Comparison of ENCODE assay signal across 1 cellular context in the genomic region with DNA sequence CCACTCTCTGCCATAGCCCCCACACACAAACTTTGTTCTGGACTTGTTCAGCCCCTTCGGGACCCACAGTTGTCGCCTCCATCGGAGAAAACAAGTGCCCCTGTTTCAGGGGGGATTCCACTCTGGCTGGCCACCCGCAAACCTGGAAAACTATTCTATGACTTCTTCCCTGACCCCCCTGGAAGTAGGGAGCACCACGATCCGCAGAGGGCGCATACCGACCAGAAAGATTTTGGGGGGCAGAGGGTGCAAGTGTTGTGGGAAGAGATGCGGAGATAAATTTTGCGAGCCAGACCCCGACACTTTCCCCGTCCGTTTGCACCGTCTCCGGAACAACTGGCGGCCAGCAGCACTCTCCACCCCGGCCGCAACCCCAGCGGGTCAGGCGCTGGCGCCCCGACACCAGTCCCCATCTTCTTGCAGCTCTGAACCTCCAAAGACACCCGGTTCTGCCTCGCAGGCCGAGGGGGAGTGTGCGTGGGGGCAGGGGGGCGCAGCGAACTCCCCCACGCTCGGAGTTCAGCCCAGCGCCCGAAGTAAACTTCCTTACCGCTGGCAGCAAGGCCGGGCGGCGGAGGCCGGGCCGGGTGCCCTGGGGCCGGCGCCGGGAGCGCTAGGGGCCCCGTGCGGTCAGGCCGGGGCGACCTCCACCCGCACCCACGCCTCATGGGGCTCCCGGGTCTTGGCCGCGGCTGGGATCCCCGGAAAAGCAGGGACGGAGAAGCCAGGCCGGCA.
A peak's percentile ranks its signal among the peaks of the same experiment; 100 is the strongest.
TF ChIP-seq lines count a peak whose summit lies in the region.

No MANE protein-coding gene starts in this region.

TF ChIP-seq in HepG2, 621 proteins besides CTCF, POLR2A, EP300 and RAD21 (continued from another document and continues in another):
- TF ChIP-seq, protein P1, sequence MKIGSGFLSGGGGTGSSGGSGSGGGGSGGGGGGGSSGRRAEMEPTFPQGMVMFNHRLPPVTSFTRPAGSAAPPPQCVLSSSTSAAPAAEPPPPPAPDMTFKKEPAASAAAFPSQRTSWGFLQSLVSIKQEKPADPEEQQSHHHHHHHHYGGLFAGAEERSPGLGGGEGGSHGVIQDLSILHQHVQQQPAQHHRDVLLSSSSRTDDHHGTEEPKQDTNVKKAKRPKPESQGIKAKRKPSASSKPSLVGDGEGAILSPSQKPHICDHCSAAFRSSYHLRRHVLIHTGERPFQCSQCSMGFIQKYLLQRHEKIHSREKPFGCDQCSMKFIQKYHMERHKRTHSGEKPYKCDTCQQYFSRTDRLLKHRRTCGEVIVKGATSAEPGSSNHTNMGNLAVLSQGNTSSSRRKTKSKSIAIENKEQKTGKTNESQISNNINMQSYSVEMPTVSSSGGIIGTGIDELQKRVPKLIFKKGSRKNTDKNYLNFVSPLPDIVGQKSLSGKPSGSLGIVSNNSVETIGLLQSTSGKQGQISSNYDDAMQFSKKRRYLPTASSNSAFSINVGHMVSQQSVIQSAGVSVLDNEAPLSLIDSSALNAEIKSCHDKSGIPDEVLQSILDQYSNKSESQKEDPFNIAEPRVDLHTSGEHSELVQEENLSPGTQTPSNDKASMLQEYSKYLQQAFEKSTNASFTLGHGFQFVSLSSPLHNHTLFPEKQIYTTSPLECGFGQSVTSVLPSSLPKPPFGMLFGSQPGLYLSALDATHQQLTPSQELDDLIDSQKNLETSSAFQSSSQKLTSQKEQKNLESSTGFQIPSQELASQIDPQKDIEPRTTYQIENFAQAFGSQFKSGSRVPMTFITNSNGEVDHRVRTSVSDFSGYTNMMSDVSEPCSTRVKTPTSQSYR (CRISPR knock-in tag; IDR thresholded peaks at IDR 0.05; ENCODE audit: borderline replicate concordance): no peak
- TF ChIP-seq HOXA9 (CRISPR knock-in tag; IDR thresholded peaks at IDR 0.05; ENCODE audit: borderline replicate concordance) (no peak), RARG (CRISPR knock-in tag; IDR thresholded peaks at IDR 0.05; ENCODE audit: low read depth) (no peak), NR2F6 (IDR thresholded peaks at IDR 0.05) (no peak), NR2F6 (CRISPR knock-in tag; IDR thresholded peaks at IDR 0.05) (no peak; the same call in 1 of the 2 replicates), TCF12 (IDR thresholded peaks at IDR 0.05) (no peak), TCF12 (CRISPR knock-in tag; IDR thresholded peaks at IDR 0.05) (peak; percentile 52; the same call in 1 of the 2 replicates), ZNF350 (CRISPR knock-in tag; IDR thresholded peaks at IDR 0.05; ENCODE audit: borderline replicate concordance, low read depth) (no peak; the same call in 1 of the 2 replicates), FOSL2 (CRISPR knock-in tag; IDR thresholded peaks at IDR 0.05) (0 out of 2 replicates have a peak, but pooled peaks have one; percentile 7), ZNF530 (CRISPR knock-in tag; IDR thresholded peaks at IDR 0.05; ENCODE audit: low read depth) (no peak), ZNF850 (CRISPR knock-in tag; conservative IDR thresholded peaks at IDR 0.05) (0 out of 2 replicates have a peak, but pooled peaks have one; percentile 75), SALL2 (CRISPR knock-in tag; IDR thresholded peaks at IDR 0.05) (no peak), ZNF572 (CRISPR knock-in tag; IDR thresholded peaks at IDR 0.05) (no peak), HOXA5 (CRISPR knock-in tag; IDR thresholded peaks at IDR 0.05) (no peak), XRCC5 (optimal IDR thresholded peaks at IDR 0.05; ENCODE audit: low read length) (peak; percentile 53), SMAD9 (CRISPR knock-in tag; IDR thresholded peaks at IDR 0.05) (no peak), ZNF230 (CRISPR knock-in tag; IDR thresholded peaks at IDR 0.05) (no peak), TBX3 (IDR thresholded peaks at IDR 0.05; ENCODE audit: borderline replicate concordance) (no peak), MBNL3 (CRISPR knock-in tag; conservative IDR thresholded peaks at IDR 0.05) (no peak), ZBTB1 (CRISPR knock-in tag; IDR thresholded peaks at IDR 0.05; ENCODE audit: borderline replicate concordance) (no peak), SP1 (IDR thresholded peaks at IDR 0.05) (no peak), SP1 (CRISPR knock-in tag; IDR thresholded peaks at IDR 0.05) (no peak), ZNF619 (CRISPR knock-in tag; IDR thresholded peaks at IDR 0.05) (no peak), NR1H2 (CRISPR knock-in tag; IDR thresholded peaks at IDR 0.05; ENCODE audit: borderline replicate concordance, low read depth) (no peak), IKZF1 (IDR thresholded peaks at IDR 0.05) (no peak), ZNF44 (CRISPR knock-in tag; IDR thresholded peaks at IDR 0.05) (no peak), IRX3 (CRISPR knock-in tag; IDR thresholded peaks at IDR 0.05; ENCODE audit: borderline replicate concordance, low read depth) (no peak), DPF2 (CRISPR knock-in tag; IDR thresholded peaks at IDR 0.05; ENCODE audit: borderline replicate concordance, low read depth) (no peak), ZNF234 (CRISPR knock-in tag; conservative IDR thresholded peaks at IDR 0.05) (no peak), ZNF160 (CRISPR knock-in tag; IDR thresholded peaks at IDR 0.05) (0 out of 2 replicates have a peak, but pooled peaks have one; percentile 32)
- TF ChIP-seq, protein P2, sequence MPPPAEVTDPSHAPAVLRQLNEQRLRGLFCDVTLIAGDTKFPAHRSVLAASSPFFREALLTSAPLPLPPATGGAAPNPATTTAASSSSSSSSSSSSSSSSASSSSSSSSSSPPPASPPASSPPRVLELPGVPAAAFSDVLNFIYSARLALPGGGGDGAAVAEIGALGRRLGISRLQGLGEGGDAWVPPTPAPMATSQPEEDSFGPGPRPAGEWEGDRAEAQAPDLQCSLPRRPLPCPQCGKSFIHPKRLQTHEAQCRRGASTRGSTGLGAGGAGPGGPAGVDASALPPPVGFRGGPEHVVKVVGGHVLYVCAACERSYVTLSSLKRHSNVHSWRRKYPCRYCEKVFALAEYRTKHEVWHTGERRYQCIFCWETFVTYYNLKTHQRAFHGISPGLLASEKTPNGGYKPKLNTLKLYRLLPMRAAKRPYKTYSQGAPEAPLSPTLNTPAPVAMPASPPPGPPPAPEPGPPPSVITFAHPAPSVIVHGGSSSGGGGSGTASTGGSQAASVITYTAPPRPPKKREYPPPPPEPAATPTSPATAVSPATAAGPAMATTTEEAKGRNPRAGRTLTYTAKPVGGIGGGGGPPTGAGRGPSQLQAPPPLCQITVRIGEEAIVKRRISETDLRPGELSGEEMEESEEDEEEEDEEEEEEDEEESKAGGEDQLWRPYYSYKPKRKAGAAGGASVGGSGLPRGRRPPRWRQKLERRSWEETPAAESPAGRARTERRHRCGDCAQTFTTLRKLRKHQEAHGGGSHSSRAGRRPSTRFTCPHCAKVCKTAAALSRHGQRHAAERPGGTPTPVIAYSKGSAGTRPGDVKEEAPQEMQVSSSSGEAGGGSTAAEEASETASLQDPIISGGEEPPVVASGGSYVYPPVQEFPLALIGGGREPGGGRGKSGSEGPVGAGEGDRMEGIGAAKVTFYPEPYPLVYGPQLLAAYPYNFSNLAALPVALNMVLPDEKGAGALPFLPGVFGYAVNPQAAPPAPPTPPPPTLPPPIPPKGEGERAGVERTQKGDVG (CRISPR knock-in tag; IDR thresholded peaks at IDR 0.05; ENCODE audit: borderline replicate concordance): no peak
- TF ChIP-seq, protein P3, sequence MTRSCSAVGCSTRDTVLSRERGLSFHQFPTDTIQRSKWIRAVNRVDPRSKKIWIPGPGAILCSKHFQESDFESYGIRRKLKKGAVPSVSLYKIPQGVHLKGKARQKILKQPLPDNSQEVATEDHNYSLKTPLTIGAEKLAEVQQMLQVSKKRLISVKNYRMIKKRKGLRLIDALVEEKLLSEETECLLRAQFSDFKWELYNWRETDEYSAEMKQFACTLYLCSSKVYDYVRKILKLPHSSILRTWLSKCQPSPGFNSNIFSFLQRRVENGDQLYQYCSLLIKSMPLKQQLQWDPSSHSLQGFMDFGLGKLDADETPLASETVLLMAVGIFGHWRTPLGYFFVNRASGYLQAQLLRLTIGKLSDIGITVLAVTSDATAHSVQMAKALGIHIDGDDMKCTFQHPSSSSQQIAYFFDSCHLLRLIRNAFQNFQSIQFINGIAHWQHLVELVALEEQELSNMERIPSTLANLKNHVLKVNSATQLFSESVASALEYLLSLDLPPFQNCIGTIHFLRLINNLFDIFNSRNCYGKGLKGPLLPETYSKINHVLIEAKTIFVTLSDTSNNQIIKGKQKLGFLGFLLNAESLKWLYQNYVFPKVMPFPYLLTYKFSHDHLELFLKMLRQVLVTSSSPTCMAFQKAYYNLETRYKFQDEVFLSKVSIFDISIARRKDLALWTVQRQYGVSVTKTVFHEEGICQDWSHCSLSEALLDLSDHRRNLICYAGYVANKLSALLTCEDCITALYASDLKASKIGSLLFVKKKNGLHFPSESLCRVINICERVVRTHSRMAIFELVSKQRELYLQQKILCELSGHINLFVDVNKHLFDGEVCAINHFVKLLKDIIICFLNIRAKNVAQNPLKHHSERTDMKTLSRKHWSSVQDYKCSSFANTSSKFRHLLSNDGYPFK (CRISPR knock-in tag; IDR thresholded peaks at IDR 0.05; ENCODE audit: borderline replicate concordance): no peak
- TF ChIP-seq, protein P4, sequence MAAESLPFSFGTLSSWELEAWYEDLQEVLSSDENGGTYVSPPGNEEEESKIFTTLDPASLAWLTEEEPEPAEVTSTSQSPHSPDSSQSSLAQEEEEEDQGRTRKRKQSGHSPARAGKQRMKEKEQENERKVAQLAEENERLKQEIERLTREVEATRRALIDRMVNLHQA (CRISPR knock-in tag; IDR thresholded peaks at IDR 0.05): no peak
- TF ChIP-seq, protein P5, sequence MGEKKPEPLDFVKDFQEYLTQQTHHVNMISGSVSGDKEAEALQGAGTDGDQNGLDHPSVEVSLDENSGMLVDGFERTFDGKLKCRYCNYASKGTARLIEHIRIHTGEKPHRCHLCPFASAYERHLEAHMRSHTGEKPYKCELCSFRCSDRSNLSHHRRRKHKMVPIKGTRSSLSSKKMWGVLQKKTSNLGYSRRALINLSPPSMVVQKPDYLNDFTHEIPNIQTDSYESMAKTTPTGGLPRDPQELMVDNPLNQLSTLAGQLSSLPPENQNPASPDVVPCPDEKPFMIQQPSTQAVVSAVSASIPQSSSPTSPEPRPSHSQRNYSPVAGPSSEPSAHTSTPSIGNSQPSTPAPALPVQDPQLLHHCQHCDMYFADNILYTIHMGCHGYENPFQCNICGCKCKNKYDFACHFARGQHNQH (CRISPR knock-in tag; IDR thresholded peaks at IDR 0.05): no peak
- TF ChIP-seq, protein P6, sequence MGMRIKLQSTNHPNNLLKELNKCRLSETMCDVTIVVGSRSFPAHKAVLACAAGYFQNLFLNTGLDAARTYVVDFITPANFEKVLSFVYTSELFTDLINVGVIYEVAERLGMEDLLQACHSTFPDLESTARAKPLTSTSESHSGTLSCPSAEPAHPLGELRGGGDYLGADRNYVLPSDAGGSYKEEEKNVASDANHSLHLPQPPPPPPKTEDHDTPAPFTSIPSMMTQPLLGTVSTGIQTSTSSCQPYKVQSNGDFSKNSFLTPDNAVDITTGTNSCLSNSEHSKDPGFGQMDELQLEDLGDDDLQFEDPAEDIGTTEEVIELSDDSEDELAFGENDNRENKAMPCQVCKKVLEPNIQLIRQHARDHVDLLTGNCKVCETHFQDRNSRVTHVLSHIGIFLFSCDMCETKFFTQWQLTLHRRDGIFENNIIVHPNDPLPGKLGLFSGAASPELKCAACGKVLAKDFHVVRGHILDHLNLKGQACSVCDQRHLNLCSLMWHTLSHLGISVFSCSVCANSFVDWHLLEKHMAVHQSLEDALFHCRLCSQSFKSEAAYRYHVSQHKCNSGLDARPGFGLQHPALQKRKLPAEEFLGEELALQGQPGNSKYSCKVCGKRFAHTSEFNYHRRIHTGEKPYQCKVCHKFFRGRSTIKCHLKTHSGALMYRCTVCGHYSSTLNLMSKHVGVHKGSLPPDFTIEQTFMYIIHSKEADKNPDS (CRISPR knock-in tag; IDR thresholded peaks at IDR 0.05): no peak
- TF ChIP-seq, protein P7, sequence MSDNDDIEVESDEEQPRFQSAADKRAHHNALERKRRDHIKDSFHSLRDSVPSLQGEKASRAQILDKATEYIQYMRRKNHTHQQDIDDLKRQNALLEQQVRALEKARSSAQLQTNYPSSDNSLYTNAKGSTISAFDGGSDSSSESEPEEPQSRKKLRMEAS (IDR thresholded peaks at IDR 0.05): 0 out of 2 replicates have a peak, but pooled peaks have one; percentile 25
- TF ChIP-seq, protein P8, sequence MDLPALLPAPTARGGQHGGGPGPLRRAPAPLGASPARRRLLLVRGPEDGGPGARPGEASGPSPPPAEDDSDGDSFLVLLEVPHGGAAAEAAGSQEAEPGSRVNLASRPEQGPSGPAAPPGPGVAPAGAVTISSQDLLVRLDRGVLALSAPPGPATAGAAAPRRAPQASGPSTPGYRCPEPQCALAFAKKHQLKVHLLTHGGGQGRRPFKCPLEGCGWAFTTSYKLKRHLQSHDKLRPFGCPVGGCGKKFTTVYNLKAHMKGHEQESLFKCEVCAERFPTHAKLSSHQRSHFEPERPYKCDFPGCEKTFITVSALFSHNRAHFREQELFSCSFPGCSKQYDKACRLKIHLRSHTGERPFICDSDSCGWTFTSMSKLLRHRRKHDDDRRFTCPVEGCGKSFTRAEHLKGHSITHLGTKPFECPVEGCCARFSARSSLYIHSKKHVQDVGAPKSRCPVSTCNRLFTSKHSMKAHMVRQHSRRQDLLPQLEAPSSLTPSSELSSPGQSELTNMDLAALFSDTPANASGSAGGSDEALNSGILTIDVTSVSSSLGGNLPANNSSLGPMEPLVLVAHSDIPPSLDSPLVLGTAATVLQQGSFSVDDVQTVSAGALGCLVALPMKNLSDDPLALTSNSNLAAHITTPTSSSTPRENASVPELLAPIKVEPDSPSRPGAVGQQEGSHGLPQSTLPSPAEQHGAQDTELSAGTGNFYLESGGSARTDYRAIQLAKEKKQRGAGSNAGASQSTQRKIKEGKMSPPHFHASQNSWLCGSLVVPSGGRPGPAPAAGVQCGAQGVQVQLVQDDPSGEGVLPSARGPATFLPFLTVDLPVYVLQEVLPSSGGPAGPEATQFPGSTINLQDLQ (CRISPR knock-in tag; IDR thresholded peaks at IDR 0.05): 0 out of 2 replicates have a peak, but pooled peaks have one; percentile 30
- TF ChIP-seq, protein P9, sequence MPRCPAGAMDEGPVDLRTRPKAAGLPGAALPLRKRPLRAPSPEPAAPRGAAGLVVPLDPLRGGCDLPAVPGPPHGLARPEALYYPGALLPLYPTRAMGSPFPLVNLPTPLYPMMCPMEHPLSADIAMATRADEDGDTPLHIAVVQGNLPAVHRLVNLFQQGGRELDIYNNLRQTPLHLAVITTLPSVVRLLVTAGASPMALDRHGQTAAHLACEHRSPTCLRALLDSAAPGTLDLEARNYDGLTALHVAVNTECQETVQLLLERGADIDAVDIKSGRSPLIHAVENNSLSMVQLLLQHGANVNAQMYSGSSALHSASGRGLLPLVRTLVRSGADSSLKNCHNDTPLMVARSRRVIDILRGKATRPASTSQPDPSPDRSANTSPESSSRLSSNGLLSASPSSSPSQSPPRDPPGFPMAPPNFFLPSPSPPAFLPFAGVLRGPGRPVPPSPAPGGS (CRISPR knock-in tag; IDR thresholded peaks at IDR 0.05): 0 out of 2 replicates have a peak, but pooled peaks have one; percentile 11
- TF ChIP-seq, protein P10, sequence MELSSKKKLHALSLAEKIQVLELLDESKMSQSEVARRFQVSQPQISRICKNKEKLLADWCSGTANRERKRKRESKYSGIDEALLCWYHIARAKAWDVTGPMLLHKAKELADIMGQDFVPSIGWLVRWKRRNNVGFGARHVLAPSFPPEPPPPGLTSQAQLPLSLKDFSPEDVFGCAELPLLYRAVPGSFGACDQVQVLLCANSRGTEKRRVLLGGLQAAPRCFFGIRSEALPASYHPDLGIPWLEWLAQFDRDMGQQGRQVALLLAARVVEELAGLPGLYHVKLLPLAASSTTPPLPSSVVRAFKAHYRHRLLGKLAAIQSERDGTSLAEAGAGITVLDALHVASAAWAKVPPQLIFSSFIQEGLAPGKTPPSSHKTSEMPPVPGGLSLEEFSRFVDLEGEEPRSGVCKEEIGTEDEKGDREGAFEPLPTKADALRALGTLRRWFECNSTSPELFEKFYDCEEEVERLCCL (CRISPR knock-in tag; IDR thresholded peaks at IDR 0.05; ENCODE audit: borderline replicate concordance): no peak
